Comparison of ENCODE assay signal across 1 cellular context in the genomic region with DNA sequence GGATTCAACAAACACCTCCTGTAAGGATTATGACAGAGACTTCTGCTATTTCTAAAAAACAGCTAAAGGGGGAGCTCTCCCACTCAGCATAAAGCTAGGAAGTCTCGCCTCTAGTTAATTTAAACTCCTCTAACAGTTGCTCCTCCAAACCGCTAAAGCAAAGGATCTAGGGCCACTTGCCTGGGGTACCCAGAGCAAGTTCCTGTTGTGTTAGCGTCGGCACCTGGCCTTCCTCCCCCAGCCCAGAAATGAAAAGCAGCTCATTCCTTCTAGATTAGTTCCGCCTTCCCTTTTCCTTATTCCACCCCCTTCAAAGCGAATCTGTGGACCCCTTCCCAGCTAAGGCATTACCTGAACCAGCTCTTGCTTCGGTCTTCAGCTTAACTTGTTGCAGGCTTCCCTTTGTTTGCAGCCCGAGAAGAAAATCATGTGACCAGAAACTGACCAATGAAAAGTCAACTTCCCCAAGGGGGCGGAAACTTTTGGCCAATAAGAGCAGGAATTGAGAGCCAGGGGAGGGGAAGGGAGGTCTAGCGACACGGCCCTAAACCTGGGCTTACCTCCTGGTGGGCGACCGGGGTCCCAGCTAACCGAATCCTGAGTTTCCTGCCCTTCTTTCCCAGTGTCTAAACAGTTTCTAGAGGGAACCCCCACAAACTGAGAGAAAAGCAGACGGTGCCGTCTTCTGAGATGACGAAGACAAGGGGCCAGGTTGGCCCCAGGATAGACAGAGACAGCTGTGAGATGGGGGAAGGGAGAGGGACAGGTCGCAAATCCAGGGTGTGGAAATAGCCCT.
TF ChIP-seq lines count a peak whose summit lies in the region.

Gene PBXIP1 (minus strand): TSS at position 382 of the 796 bp plus-strand sequence. CDS start 2,378 bp downstream, outside the sequence.

TF ChIP-seq in HepG2, 621 proteins besides CTCF, POLR2A, EP300 and RAD21 (continued from another document and continues in another):
- TF ChIP-seq, protein P1, sequence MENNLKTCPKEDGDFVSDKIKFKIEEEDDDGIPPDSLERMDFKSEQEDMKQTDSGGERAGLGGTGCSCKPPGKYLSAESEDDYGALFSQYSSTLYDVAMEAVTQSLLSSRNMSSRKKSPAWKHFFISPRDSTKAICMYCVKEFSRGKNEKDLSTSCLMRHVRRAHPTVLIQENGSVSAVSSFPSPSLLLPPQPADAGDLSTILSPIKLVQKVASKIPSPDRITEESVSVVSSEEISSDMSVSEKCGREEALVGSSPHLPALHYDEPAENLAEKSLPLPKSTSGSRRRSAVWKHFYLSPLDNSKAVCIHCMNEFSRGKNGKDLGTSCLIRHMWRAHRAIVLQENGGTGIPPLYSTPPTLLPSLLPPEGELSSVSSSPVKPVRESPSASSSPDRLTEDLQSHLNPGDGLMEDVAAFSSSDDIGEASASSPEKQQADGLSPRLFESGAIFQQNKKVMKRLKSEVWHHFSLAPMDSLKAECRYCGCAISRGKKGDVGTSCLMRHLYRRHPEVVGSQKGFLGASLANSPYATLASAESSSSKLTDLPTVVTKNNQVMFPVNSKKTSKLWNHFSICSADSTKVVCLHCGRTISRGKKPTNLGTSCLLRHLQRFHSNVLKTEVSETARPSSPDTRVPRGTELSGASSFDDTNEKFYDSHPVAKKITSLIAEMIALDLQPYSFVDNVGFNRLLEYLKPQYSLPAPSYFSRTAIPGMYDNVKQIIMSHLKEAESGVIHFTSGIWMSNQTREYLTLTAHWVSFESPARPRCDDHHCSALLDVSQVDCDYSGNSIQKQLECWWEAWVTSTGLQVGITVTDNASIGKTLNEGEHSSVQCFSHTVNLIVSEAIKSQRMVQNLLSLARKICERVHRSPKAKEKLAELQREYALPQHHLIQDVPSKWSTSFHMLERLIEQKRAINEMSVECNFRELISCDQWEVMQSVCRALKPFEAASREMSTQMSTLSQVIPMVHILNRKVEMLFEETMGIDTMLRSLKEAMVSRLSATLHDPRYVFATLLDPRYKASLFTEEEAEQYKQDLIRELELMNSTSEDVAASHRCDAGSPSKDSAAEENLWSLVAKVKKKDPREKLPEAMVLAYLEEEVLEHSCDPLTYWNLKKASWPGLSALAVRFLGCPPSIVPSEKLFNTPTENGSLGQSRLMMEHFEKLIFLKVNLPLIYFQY (CRISPR knock-in tag; IDR thresholded peaks at IDR 0.05; ENCODE audit: borderline replicate concordance) = no peak; the same call in 1 of the 2 replicates
- TF ChIP-seq TBL1XR1 (IDR thresholded peaks at IDR 0.05; ENCODE audit: borderline replicate concordance, low read length, partially characterized antibody) (no peak), POLR2G (IDR thresholded peaks at IDR 0.05; ENCODE audit: low read depth, low read length) (peak; percentile 53), NFYB (CRISPR knock-in tag; IDR thresholded peaks at IDR 0.05) (peak; percentile 85), ZNF205 (CRISPR knock-in tag; IDR thresholded peaks at IDR 0.05) (peak; percentile 37; the same call in 1 of the 2 replicates), PRDM10 (CRISPR knock-in tag; IDR thresholded peaks at IDR 0.05; ENCODE audit: low read depth) (no peak), HOXA5 (CRISPR knock-in tag; IDR thresholded peaks at IDR 0.05) (0 out of 2 replicates have a peak, but pooled peaks have one; percentile 42), CREM (IDR thresholded peaks at IDR 0.05) (peak; percentile 25; the same call in 1 of the 2 replicates), CREM (CRISPR knock-in tag; IDR thresholded peaks at IDR 0.05) (no peak), KDM5A (IDR thresholded peaks at IDR 0.05; ENCODE audit: borderline replicate concordance, low read length) (peak; percentile 44; the same call in 1 of the 2 replicates), IRF2 (CRISPR knock-in tag; IDR thresholded peaks at IDR 0.05) (peak; percentile 47; the same call in 1 of the 2 replicates), GATAD1 (CRISPR knock-in tag; IDR thresholded peaks at IDR 0.05) (peak; percentile 64), MTERF4 (CRISPR knock-in tag; IDR thresholded peaks at IDR 0.05) (no peak), RBM39 (IDR thresholded peaks at IDR 0.05; ENCODE audit: low read depth, low read length, poor library complexity, severe bottlenecking) (no peak), ZNF687 (CRISPR knock-in tag; IDR thresholded peaks at IDR 0.05) (peak; percentile 22; the same call in 1 of the 2 replicates), SMC3 (IDR thresholded peaks at IDR 0.05; ENCODE audit: low read length) (no peak), SP1 (IDR thresholded peaks at IDR 0.05) (no peak), SP1 (CRISPR knock-in tag; IDR thresholded peaks at IDR 0.05) (peak; percentile 29; the same call in 1 of the 2 replicates), CBFB (CRISPR knock-in tag; IDR thresholded peaks at IDR 0.05) (0 out of 2 replicates have a peak, but pooled peaks have one; percentile 34), ELF3 (CRISPR knock-in tag; IDR thresholded peaks at IDR 0.05) (peak; percentile 40), HDAC2 (CRISPR knock-in tag; IDR thresholded peaks at IDR 0.05) (no peak), KAT8 (CRISPR knock-in tag; IDR thresholded peaks at IDR 0.05) (peak; percentile 61; the same call in 1 of the 2 replicates), YEATS2 (CRISPR knock-in tag; IDR thresholded peaks at IDR 0.05; ENCODE audit: borderline replicate concordance) (no peak), ZNF292 (CRISPR knock-in tag; IDR thresholded peaks at IDR 0.05; ENCODE audit: borderline replicate concordance, low read depth) (no peak), MED1 (CRISPR knock-in tag; IDR thresholded peaks at IDR 0.05) (peak; percentile 22; the same call in 1 of the 2 replicates)
- TF ChIP-seq, protein P2, sequence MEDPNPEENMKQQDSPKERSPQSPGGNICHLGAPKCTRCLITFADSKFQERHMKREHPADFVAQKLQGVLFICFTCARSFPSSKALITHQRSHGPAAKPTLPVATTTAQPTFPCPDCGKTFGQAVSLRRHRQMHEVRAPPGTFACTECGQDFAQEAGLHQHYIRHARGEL (CRISPR knock-in tag; IDR thresholded peaks at IDR 0.05) = no peak
- TF ChIP-seq, protein P3, sequence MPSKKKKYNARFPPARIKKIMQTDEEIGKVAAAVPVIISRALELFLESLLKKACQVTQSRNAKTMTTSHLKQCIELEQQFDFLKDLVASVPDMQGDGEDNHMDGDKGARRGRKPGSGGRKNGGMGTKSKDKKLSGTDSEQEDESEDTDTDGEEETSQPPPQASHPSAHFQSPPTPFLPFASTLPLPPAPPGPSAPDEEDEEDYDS (CRISPR knock-in tag; IDR thresholded peaks at IDR 0.05) = peak; percentile 57; the same call in 1 of the 2 replicates
- TF ChIP-seq, protein P4, sequence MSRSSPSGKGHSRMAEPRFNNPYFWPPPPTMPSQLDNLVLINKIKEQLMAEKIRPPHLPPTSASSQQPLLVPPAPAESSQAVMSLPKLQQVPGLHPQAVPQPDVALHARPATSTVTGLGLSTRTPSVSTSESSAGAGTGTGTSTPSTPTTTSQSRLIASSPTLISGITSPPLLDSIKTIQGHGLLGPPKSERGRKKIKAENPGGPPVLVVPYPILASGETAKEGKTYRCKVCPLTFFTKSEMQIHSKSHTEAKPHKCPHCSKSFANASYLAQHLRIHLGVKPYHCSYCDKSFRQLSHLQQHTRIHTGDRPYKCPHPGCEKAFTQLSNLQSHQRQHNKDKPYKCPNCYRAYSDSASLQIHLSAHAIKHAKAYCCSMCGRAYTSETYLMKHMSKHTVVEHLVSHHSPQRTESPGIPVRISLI (CRISPR knock-in tag; IDR thresholded peaks at IDR 0.05; ENCODE audit: borderline replicate concordance) = no peak
- TF ChIP-seq, protein P5, sequence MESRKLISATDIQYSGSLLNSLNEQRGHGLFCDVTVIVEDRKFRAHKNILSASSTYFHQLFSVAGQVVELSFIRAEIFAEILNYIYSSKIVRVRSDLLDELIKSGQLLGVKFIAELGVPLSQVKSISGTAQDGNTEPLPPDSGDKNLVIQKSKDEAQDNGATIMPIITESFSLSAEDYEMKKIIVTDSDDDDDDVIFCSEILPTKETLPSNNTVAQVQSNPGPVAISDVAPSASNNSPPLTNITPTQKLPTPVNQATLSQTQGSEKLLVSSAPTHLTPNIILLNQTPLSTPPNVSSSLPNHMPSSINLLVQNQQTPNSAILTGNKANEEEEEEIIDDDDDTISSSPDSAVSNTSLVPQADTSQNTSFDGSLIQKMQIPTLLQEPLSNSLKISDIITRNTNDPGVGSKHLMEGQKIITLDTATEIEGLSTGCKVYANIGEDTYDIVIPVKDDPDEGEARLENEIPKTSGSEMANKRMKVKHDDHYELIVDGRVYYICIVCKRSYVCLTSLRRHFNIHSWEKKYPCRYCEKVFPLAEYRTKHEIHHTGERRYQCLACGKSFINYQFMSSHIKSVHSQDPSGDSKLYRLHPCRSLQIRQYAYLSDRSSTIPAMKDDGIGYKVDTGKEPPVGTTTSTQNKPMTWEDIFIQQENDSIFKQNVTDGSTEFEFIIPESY (CRISPR knock-in tag; IDR thresholded peaks at IDR 0.05) = no peak
- TF ChIP-seq, protein P6, sequence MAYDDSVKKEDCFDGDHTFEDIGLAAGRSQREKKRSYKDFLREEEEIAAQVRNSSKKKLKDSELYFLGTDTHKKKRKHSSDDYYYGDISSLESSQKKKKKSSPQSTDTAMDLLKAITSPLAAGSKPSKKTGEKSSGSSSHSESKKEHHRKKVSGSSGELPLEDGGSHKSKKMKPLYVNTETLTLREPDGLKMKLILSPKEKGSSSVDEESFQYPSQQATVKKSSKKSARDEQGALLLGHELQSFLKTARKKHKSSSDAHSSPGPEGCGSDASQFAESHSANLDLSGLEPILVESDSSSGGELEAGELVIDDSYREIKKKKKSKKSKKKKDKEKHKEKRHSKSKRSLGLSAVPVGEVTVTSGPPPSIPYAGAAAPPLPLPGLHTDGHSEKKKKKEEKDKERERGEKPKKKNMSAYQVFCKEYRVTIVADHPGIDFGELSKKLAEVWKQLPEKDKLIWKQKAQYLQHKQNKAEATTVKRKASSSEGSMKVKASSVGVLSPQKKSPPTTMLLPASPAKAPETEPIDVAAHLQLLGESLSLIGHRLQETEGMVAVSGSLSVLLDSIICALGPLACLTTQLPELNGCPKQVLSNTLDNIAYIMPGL (CRISPR knock-in tag; IDR thresholded peaks at IDR 0.05; ENCODE audit: borderline replicate concordance in 1 of 2, low read depth in 1 of 2) = 0 out of 4 replicates have a peak, but pooled peaks of 1 of the 2 experiments have one; percentile 29
